ENCODE assay signal across 1 cellular context in the genomic region with DNA sequence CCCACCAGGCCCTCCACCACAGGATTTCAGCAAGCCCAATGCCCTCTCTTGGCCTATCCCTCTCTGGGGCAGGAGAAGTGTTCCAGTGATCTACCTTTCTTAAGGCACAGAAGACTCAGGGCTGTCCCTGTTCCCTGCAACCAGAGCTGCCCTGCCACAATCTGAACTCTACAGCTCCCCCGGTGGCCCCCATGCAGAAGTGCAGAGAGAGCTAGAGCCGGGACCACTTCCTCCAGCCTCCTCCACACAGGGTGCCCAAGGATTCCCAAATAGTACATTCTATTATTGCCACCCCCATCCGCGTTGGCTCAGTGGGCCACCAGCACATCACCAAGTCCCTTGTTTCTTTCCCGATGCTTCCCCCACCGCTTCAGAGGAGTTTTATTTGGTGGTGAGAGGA.
TF ChIP-seq lines count a peak whose summit lies in the region.

No MANE protein-coding gene starts in this region.

TF ChIP-seq in H1, 55 proteins besides CTCF, POLR2A, EP300 and RAD21:
- TF ChIP-seq GABPA (IDR thresholded peaks at IDR 0.05; ENCODE audit: borderline replicate concordance, insufficient read depth, low read length) (no peak), SIX5 (IDR thresholded peaks at IDR 0.05; ENCODE audit: low read depth, low read length) (no peak), YY1 (IDR thresholded peaks at IDR 0.05; ENCODE audit: low read depth, low read length) (no peak), TAF1 (IDR thresholded peaks at IDR 0.05; ENCODE audit: low read depth, low read length) (no peak), SP2 (IDR thresholded peaks at IDR 0.05; ENCODE audit: low read length) (no peak), TCF12 (IDR thresholded peaks at IDR 0.05; ENCODE audit: low read depth, low read length) (no peak), ASH2L (IDR thresholded peaks at IDR 0.05; ENCODE audit: low read length) (no peak), SAP30 (IDR thresholded peaks at IDR 0.05; ENCODE audit: insufficient read depth, insufficient replicate concordance, low read length) (no peak), CTBP2 (IDR thresholded peaks at IDR 0.05; ENCODE audit: borderline replicate concordance, insufficient read depth, insufficient read length, low read length) (no peak), SIN3A (conservative IDR thresholded peaks at IDR 0.05 in 1 of 2, IDR thresholded peaks at IDR 0.05 in 1 of 2; ENCODE audit: low read depth in 1 of 2, low read length in 2 of 2) (no peak), NANOG (IDR thresholded peaks at IDR 0.05; ENCODE audit: insufficient read depth, low read depth, low read length, poor library complexity, severe bottlenecking) (no peak), SUZ12 (IDR thresholded peaks at IDR 0.05; ENCODE audit: low read length) (no peak), TEAD4 (IDR thresholded peaks at IDR 0.05; ENCODE audit: low read depth, low read length) (no peak), EZH2 (IDR thresholded peaks at IDR 0.05; ENCODE audit: low read depth, low read length, severe bottlenecking) (no peak), RBBP5 (IDR thresholded peaks at IDR 0.05; ENCODE audit: borderline replicate concordance, low read depth, low read length) (no peak), ZNF274 (IDR thresholded peaks at IDR 0.05; ENCODE audit: borderline replicate concordance, extremely low read depth, low read length) (no peak), KDM5A (IDR thresholded peaks at IDR 0.05; ENCODE audit: low read length) (no peak)
- TF ChIP-seq, protein P1, sequence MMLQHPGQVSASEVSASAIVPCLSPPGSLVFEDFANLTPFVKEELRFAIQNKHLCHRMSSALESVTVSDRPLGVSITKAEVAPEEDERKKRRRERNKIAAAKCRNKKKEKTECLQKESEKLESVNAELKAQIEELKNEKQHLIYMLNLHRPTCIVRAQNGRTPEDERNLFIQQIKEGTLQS (IDR thresholded peaks at IDR 0.05; ENCODE audit: insufficient read depth, low read depth, low read length): no peak
